21 cellular contexts compared by ENCODE assay signal in the genomic region with DNA sequence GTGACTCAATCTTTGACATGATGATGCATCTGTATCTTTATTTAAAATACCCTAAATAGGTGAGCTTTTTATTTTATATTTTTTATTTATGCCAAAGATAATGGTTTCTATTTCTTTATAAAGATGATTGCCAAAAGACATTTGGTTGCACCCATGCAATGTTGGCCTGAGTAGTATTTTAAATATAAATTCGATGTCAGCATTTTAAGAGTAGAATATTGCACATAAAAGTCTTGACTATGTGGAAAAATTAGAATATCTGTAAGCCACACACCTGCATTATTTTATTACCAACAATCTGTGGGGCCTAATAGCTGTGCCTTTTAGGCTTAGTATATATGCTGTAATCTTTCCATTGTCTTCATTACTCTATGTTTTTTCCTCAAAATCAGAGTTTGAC.
DNase-seq lines count a peak whose midpoint lies in the region; ATAC-seq, FAIRE-seq and TF ChIP-seq lines count a peak whose summit lies in the region.
"Had no signal": no experiment of that assay in that cellular context is flagged by ENCODE, and none has a peak within 500 bp of the region (broad histone marks: within the 10 kb centered on the region; RNA-seq: fewer than 3 reads in every experiment).

No MANE protein-coding gene starts in this region.

- no peak overlapping the region for H3K4ac ChIP-seq in IMR-90 (ENCODE audit: low read depth, low read length)

- H4K20me1 ChIP-seq in IMR-90 (ENCODE audit: insufficient read depth, low read length) (no peaks in the 10 kb centered on the region), hepatocyte (ENCODE audit: insufficient read depth, poor library complexity, severe bottlenecking) (no peaks in the 10 kb centered on the region), OCI-LY7 (ENCODE audit: insufficient read depth, low read length) (no peaks in the 10 kb centered on the region)
- H4K20me1 ChIP-seq: BLaER1 had no signal

- no peaks in the 10 kb centered on the region for H3K27me3 Mint-ChIP-seq in progenitor cell of endocrine pancreas
- H3K27me3 Mint-ChIP-seq: CD4-positive, alpha-beta memory T cell; CD4-positive, CD25-positive, alpha-beta regulatory T cell; CD8-positive, alpha-beta memory T cell had no signal

- dilution Hi-C loops in IMR-90 (cut with HindIII; ENCODE audit: low sequenced_read_pairs, unreplicated experiment): no loop called here

- H2BK120ac ChIP-seq in IMR-90 (ENCODE audit: low read depth, low read length): no peak overlapping the region

- CTCF ChIA-PET in IMR-90 (lab: Yijun Ruan, JAX): no interaction called here
- CTCF ChIA-PET in OCI-LY7 (lab: Charles Lee; ENCODE audit: unreplicated experiment): no interaction called here

- H2BK5ac ChIP-seq in IMR-90 (ENCODE audit: low read depth, low read length, poor library complexity, severe bottlenecking): no peak overlapping the region

- TF ChIP-seq RAD21 in IMR-90 (IDR thresholded peaks at IDR 0.05; ENCODE audit: low read length): no peak

- no peak overlapping the region for H2AK9ac ChIP-seq in IMR-90 (replicated peaks; ENCODE audit: low read depth, low read length, poor library complexity)

- peak overlapping the region; percentile 97 for H3K27ac Mint-ChIP-seq in progenitor cell of endocrine pancreas
- H3K27ac Mint-ChIP-seq: CD14-positive monocyte; CD4-positive, alpha-beta memory T cell; CD4-positive, CD25-positive, alpha-beta regulatory T cell; CD8-positive, alpha-beta memory T cell had no signal

- H3K9me3 ChIP-seq in IMR-90 (ENCODE audit: control insufficient read depth, insufficient read depth, low read length): no peaks in the 10 kb centered on the region
- H3K9me3 ChIP-seq in hepatocyte (ENCODE audit: low read depth): no peaks in the 10 kb centered on the region
- H3K9me3 ChIP-seq in OCI-LY7 (ENCODE audit: low read length): no peaks in the 10 kb centered on the region
- H3K9me3 ChIP-seq: A549, BE2C, BLaER1 had no signal

- no peak overlapping the region for H3K23ac ChIP-seq in IMR-90 (ENCODE audit: low read depth, low read length)

- no peak overlapping the region for H3K9ac ChIP-seq in IMR-90 (ENCODE audit: low read depth, low read length)
- H3K9ac ChIP-seq: BLaER1 had no signal

- no peak for DNase-seq in IMR-90
- DNase-seq in hepatocyte (ENCODE audit: low spot score): no peak
- DNase-seq in progenitor cell of endocrine pancreas (ENCODE audit: low spot score, unreplicated experiment): no peak
- DNase-seq in OCI-LY7 (ENCODE audit: low spot score): no peak
- DNase-seq in D721Med (ENCODE audit: insufficient read length, low spot score): no peak
- DNase-seq: BE2C; C1 segment of cervical spinal cord; CD4-positive, alpha-beta memory T cell; CD4-positive, CD25-positive, alpha-beta regulatory T cell; CD8-positive, alpha-beta memory T cell; COR-L47; DMS79 treated with DMSO at 0.1 percent for 48 hours; GF-D8 had no signal

- H3K4me3 ChIP-seq in IMR-90 (ENCODE audit: insufficient read depth, low read depth, low read length): no peak overlapping the region
- no peak overlapping the region for H3K4me3 ChIP-seq in hepatocyte
- no peak overlapping the region for H3K4me3 ChIP-seq in OCI-LY7 (ENCODE audit: low read depth, low read length, poor library complexity, severe bottlenecking)
- H3K4me3 ChIP-seq: A549, BLaER1 had no signal

- no peaks in the 10 kb centered on the region for H3K9me1 ChIP-seq in IMR-90 (ENCODE audit: insufficient read depth, low read length)

- H2AK5ac ChIP-seq in IMR-90 (ENCODE audit: low read depth, low read length): no peak overlapping the region

- H3K18ac ChIP-seq in IMR-90 (ENCODE audit: low read depth, low read length): no peak overlapping the region

- H3K27me3 ChIP-seq in IMR-90 (ENCODE audit: control insufficient read depth, insufficient read depth, low read length) (no peaks in the 10 kb centered on the region), hepatocyte (no peaks in the 10 kb centered on the region)
- H3K27me3 ChIP-seq: BE2C had no signal

- H2AFZ ChIP-seq in IMR-90 (replicated peaks; ENCODE audit: low read length, poor library complexity) (no peak overlapping the region), hepatocyte (no peak overlapping the region), OCI-LY7 (ENCODE audit: low read length) (no peak overlapping the region)

- H3K56ac ChIP-seq in IMR-90 (ENCODE audit: extremely low read depth, insufficient read depth, low read length): no peak overlapping the region

- H2BK15ac ChIP-seq in IMR-90 (ENCODE audit: low read depth, low read length): no peak overlapping the region

- no peak overlapping the region for H4K5ac ChIP-seq in IMR-90 (ENCODE audit: low read depth, low read length)

- no peak overlapping the region for H3K27ac ChIP-seq in IMR-90 (ENCODE audit: insufficient read depth, low read length)
- H3K27ac ChIP-seq in hepatocyte: peak overlapping the region; percentile 59
- no peak overlapping the region for H3K27ac ChIP-seq in OCI-LY7 (ENCODE audit: low read depth, low read length, poor library complexity, severe bottlenecking)
- H3K27ac ChIP-seq: 22Rv1, A549, BLaER1 had no signal

- no peak overlapping the region for H3K14ac ChIP-seq in IMR-90 (replicated peaks; ENCODE audit: low read depth, low read length)

- H3K36me3 Mint-ChIP-seq in progenitor cell of endocrine pancreas (ENCODE audit: insufficient read depth): peaks cover 4% of the 10 kb centered on the region
- H3K36me3 Mint-ChIP-seq: CD14-positive monocyte; CD4-positive, alpha-beta memory T cell; CD4-positive, CD25-positive, alpha-beta regulatory T cell; CD8-positive, alpha-beta memory T cell had no signal

- H3K9me2 ChIP-seq in hepatocyte (replicated peaks; ENCODE audit: insufficient read depth) (no peaks in the 10 kb centered on the region), OCI-LY7 (ENCODE audit: insufficient read depth, low read length) (no peaks in the 10 kb centered on the region)

- ATAC-seq in IMR-90 (ENCODE audit: low read depth) (no peak), GM21528 (IDR thresholded peaks at IDR 0.05; ENCODE audit: low FRiP score, unreplicated experiment) (no peak)
- ATAC-seq: A549 had no signal

- POLR2A ChIA-PET in IMR-90 (lab: Charles Lee; ENCODE audit: unreplicated experiment) (no interaction called here), OCI-LY7 (lab: Charles Lee) (no interaction called here)

- H3K4me1 Mint-ChIP-seq in progenitor cell of endocrine pancreas (ENCODE audit: low read depth): peaks cover 25% of the 10 kb centered on the region
- H3K4me1 Mint-ChIP-seq: CD14-positive monocyte; CD4-positive, alpha-beta memory T cell; CD4-positive, CD25-positive, alpha-beta regulatory T cell; CD8-positive, alpha-beta memory T cell had no signal

- H3K9me3 Mint-ChIP-seq in progenitor cell of endocrine pancreas (ENCODE audit: low read depth): peaks cover 25% of the 10 kb centered on the region

- H3K4me1 ChIP-seq in IMR-90 (ENCODE audit: control insufficient read depth, insufficient read depth, low read length) (no peaks in the 10 kb centered on the region), hepatocyte (ENCODE audit: insufficient read depth) (peaks cover 10% of the 10 kb centered on the region), OCI-LY7 (ENCODE audit: insufficient read depth, low read length, poor library complexity, severe bottlenecking) (no peaks in the 10 kb centered on the region)
- H3K4me1 ChIP-seq: A549, BE2C, BLaER1 had no signal

- in situ Hi-C loops in IMR-90 (cut with MboI; ENCODE audit: low sequenced_read_pairs): no loop called here

- H3K4me2 ChIP-seq in IMR-90 (ENCODE audit: low read depth, low read length): no peak overlapping the region
- peak overlapping the region; percentile 9 for H3K4me2 ChIP-seq in hepatocyte
- no peak overlapping the region for H3K4me2 ChIP-seq in OCI-LY7 (ENCODE audit: low read length)
- H3K4me2 ChIP-seq: A549, BLaER1 had no signal

- intact Hi-C loops in IMR-90 (cut with micrococcal nuclease): no loop called here
- intact Hi-C loops in OCI-LY7 (cut with micrococcal nuclease; ENCODE audit: unreplicated experiment): no loop called here

- H3K79me1 ChIP-seq in IMR-90 (ENCODE audit: low read depth in 1 of 2, low read length in 2 of 2): no peaks in the 10 kb centered on the region

- FAIRE-seq in D721Med (lab: Jason Lieb, UNC): no peak
- FAIRE-seq: A549, G401.6, GM12891, GM19239 had no signal

- no peak overlapping the region for H3K4me3 Mint-ChIP-seq in progenitor cell of endocrine pancreas (ENCODE audit: low read depth)
- H3K4me3 Mint-ChIP-seq: CD14-positive monocyte; CD4-positive, alpha-beta memory T cell; CD4-positive, CD25-positive, alpha-beta regulatory T cell; CD8-positive, alpha-beta memory T cell had no signal

- H3K36me3 ChIP-seq in IMR-90 (ENCODE audit: control insufficient read depth, insufficient read depth, low read length) (no peaks in the 10 kb centered on the region), hepatocyte (replicated peaks; ENCODE audit: insufficient read depth, low read depth) (no peaks in the 10 kb centered on the region), OCI-LY7 (ENCODE audit: insufficient read depth, low read length) (no peaks in the 10 kb centered on the region)
- H3K36me3 ChIP-seq: BE2C, BLaER1 had no signal

- H4K91ac ChIP-seq in IMR-90 (ENCODE audit: insufficient read depth, low read depth, low read length): no peak overlapping the region

- no peak overlapping the region for H4K8ac ChIP-seq in IMR-90 (ENCODE audit: low read depth in 2 of 2, low read length in 2 of 2)

- WGBS in IMR-90 (ENCODE audit: extremely low coverage in 2 of 2, insufficient read length in 1 of 2), 2 experiments: no CpG with 5 or more reads among the region's 1 CpG
- WGBS in hepatocyte (ENCODE audit: low lambda C conversion rate, missing lambda C conversion rate): 82% methylated on average over 1 of the region's 1 CpG

- no peak for TF ChIP-seq POLR2A in IMR-90 (IDR thresholded peaks at IDR 0.05; ENCODE audit: low read depth, low read length)

- no peaks in the 10 kb centered on the region for H3K79me2 ChIP-seq in hepatocyte
- no peaks in the 10 kb centered on the region for H3K79me2 ChIP-seq in OCI-LY7 (ENCODE audit: insufficient read depth, low read depth, low read length)

- H2BK20ac ChIP-seq in IMR-90 (ENCODE audit: low read depth, low read length): no peak overlapping the region

- BruUV-seq in IMR-90 (replicated peaks; lab: Mats Ljungman, UMichigan): no TSS peak
- BruUV-seq in OCI-LY7 (replicated peaks; lab: Mats Ljungman, UMichigan): no TSS peak

- no peak for TF ChIP-seq CTCF in IMR-90 (conservative IDR thresholded peaks at IDR 0.05; ENCODE audit: low read depth, low read length)
- TF ChIP-seq CTCF in hepatocyte (IDR thresholded peaks at IDR 0.05; ENCODE audit: poor library complexity): no peak
- TF ChIP-seq CTCF in progenitor cell of endocrine pancreas (IDR thresholded peaks at IDR 0.05; ENCODE audit: unreplicated experiment): no peak
- no peak for TF ChIP-seq CTCF in OCI-LY7 (conservative IDR thresholded peaks at IDR 0.05; ENCODE audit: low read length)
- TF ChIP-seq CTCF in D721Med (IDR thresholded peaks at IDR 0.05; ENCODE audit: insufficient read depth, missing control alignments): no peak

TF ChIP-seq in IMR-90, 13 proteins besides CTCF, POLR2A, EP300 and RAD21:
- peak; percentile 59 for TF ChIP-seq MAFK (IDR thresholded peaks at IDR 0.05; ENCODE audit: low read depth, low read length)
- TF ChIP-seq RFX5 (IDR thresholded peaks at IDR 0.05; ENCODE audit: low read depth, low read length): no peak
